In the genomic region with DNA sequence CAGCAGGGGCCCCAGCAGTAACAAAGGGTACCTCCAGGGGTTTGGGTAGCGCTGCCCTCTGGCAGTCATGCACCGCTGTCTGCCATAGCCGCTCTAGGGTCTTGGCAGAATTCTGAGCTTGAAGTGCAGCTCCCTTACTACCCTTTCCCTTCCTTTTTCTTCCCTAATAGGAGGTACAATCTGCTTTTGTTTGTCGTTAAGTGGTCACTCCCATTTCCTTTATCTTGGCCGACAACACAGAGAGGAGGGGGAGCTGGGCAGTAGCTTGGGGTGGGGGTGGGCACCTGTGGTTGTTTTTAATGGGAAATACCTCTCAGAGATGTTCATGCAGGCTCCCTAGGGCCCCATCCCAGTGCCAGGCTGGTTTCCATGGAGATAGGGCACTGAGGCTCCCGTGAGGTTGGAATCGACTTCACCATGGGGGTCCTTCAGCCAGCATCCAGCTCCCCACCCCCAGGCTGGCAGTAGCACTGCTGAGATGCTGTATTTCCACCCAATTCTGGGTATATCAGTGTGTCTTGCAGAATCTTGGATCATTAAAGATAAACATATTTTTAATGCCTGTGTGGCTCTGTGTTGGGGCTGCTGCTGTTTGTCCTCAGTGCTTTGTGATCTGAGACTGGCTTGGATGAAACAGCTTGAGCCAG, we compare ENCODE assay signal across 2 cellular contexts.
A peak's percentile ranks its signal among the peaks of the same experiment; 100 is the strongest.
TF ChIP-seq lines count a peak whose summit lies in the region.

No MANE protein-coding gene starts in this region.

TF ChIP-seq in GM23338, 12 proteins besides CTCF, POLR2A, EP300 and RAD21 (continues in another document):
- TF ChIP-seq ZNF114 (CRISPR knock-in tag; IDR thresholded peaks at IDR 0.05) (no peak), EZH2 (IDR thresholded peaks at IDR 0.05; ENCODE audit: low read depth, unreplicated experiment) (no peak), NANOG (IDR thresholded peaks at IDR 0.05; ENCODE audit: borderline replicate concordance) (no peak), CREB1 (CRISPR knock-in tag; IDR thresholded peaks at IDR 0.05; ENCODE audit: low read depth) (no peak), POLR2AphosphoS5 (IDR thresholded peaks at IDR 0.05; ENCODE audit: low read depth) (no peak), ZNF331 (CRISPR knock-in tag; IDR thresholded peaks at IDR 0.05; ENCODE audit: low read depth) (no peak), STAT1 (IDR thresholded peaks at IDR 0.05; ENCODE audit: unreplicated experiment) (no peak), EZH2phosphoT487 (IDR thresholded peaks at IDR 0.05; ENCODE audit: unreplicated experiment) (no peak), JUNB (IDR thresholded peaks at IDR 0.05; ENCODE audit: unreplicated experiment) (no peak)
- TF ChIP-seq, protein P1, sequence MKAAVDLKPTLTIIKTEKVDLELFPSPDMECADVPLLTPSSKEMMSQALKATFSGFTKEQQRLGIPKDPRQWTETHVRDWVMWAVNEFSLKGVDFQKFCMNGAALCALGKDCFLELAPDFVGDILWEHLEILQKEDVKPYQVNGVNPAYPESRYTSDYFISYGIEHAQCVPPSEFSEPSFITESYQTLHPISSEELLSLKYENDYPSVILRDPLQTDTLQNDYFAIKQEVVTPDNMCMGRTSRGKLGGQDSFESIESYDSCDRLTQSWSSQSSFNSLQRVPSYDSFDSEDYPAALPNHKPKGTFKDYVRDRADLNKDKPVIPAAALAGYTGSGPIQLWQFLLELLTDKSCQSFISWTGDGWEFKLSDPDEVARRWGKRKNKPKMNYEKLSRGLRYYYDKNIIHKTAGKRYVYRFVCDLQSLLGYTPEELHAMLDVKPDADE (IDR thresholded peaks at IDR 0.05): no peak
- TF ChIP-seq, protein P2, sequence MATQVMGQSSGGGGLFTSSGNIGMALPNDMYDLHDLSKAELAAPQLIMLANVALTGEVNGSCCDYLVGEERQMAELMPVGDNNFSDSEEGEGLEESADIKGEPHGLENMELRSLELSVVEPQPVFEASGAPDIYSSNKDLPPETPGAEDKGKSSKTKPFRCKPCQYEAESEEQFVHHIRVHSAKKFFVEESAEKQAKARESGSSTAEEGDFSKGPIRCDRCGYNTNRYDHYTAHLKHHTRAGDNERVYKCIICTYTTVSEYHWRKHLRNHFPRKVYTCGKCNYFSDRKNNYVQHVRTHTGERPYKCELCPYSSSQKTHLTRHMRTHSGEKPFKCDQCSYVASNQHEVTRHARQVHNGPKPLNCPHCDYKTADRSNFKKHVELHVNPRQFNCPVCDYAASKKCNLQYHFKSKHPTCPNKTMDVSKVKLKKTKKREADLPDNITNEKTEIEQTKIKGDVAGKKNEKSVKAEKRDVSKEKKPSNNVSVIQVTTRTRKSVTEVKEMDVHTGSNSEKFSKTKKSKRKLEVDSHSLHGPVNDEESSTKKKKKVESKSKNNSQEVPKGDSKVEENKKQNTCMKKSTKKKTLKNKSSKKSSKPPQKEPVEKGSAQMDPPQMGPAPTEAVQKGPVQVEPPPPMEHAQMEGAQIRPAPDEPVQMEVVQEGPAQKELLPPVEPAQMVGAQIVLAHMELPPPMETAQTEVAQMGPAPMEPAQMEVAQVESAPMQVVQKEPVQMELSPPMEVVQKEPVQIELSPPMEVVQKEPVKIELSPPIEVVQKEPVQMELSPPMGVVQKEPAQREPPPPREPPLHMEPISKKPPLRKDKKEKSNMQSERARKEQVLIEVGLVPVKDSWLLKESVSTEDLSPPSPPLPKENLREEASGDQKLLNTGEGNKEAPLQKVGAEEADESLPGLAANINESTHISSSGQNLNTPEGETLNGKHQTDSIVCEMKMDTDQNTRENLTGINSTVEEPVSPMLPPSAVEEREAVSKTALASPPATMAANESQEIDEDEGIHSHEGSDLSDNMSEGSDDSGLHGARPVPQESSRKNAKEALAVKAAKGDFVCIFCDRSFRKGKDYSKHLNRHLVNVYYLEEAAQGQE (IDR thresholded peaks at IDR 0.05; ENCODE audit: unreplicated experiment): no peak

TF ChIP-seq in K562, 482 proteins besides CTCF, POLR2A, EP300 and RAD21:
- TF ChIP-seq NR2F6 (CRISPR knock-in tag; IDR thresholded peaks at IDR 0.05) (no peak), POLR2AphosphoS2 (IDR thresholded peaks at IDR 0.05; ENCODE audit: low read length) (0 out of 2 replicates have a peak, but pooled peaks have one; percentile 6)
- TF ChIP-seq, protein P3, sequence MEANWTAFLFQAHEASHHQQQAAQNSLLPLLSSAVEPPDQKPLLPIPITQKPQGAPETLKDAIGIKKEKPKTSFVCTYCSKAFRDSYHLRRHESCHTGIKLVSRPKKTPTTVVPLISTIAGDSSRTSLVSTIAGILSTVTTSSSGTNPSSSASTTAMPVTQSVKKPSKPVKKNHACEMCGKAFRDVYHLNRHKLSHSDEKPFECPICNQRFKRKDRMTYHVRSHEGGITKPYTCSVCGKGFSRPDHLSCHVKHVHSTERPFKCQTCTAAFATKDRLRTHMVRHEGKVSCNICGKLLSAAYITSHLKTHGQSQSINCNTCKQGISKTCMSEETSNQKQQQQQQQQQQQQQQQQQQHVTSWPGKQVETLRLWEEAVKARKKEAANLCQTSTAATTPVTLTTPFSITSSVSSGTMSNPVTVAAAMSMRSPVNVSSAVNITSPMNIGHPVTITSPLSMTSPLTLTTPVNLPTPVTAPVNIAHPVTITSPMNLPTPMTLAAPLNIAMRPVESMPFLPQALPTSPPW (CRISPR knock-in tag; IDR thresholded peaks at IDR 0.05): peak; percentile 33
